In genomic region chr19:47106819-47107200, GRCh38 we compare ENCODE assay signal across 9 cellular contexts. TPM values are rescaled to one million over a fixed set of nuclear protein-coding genes. Genes with fewer than 3 reads are reported as not detected.
A peak's percentile ranks its signal among the peaks of the same experiment; 100 is the strongest.
DNase-seq lines count a peak whose midpoint lies in the region; ATAC-seq and TF ChIP-seq lines count a peak whose summit lies in the region.
"Had no signal": no experiment of that assay in that cellular context is flagged by ENCODE, and none has a peak within 500 bp of the region (broad histone marks: within the 10 kb centered on the region; RNA-seq: fewer than 3 reads in every experiment).

No MANE protein-coding gene starts in this region.

- no peaks in the 10 kb centered on the region for H3K9me3 Mint-ChIP-seq in activated T-cell treated with anti-CD3 and anti-CD28 coated beads, Interleukin-2, amount 50 U/mL, for 72 hours
- H3K9me3 Mint-ChIP-seq in central memory CD8-positive, alpha-beta T cell, result no peaks in the 10 kb centered on the region

- no peaks in the 10 kb centered on the region for H3K9me3 ChIP-seq in mucosa of rectum (ENCODE audit: control insufficient read depth in 2 of 2, low read length in 2 of 2)
- no peaks in the 10 kb centered on the region for H3K9me3 ChIP-seq in upper lobe of right lung
- H3K9me3 ChIP-seq: BE2C had no signal

- H3K4me1 ChIP-seq in mucosa of rectum (ENCODE audit: control insufficient read depth in 2 of 2, insufficient read depth in 2 of 2, low read length in 2 of 2) (peaks cover 30 to 36% of the 10 kb centered on the region in 2 donors), upper lobe of right lung (peaks cover 38% of the 10 kb centered on the region)

- peak overlapping the region; percentile 94 for H3K27ac Mint-ChIP-seq in activated T-cell treated with anti-CD3 and anti-CD28 coated beads, Interleukin-2, amount 50 U/mL, for 72 hours
- H3K27ac Mint-ChIP-seq in central memory CD8-positive, alpha-beta T cell (ENCODE audit: low read depth), result peak overlapping the region; percentile 100

- DNase-seq in activated T-cell treated with anti-CD3 and anti-CD28 coated beads, Interleukin-2, amount 50 U/mL, for 72 hours, result no peak
- no peak for DNase-seq in activated T-cell treated with anti-CD3 and anti-CD28 coated beads, Interleukin-2, amount 50 U/mL, for 1 hour
- DNase-seq in central memory CD8-positive, alpha-beta T cell (ENCODE audit: low spot score in 2 of 2), result no peak
- DNase-seq in upper lobe of right lung (no peak), NCI-H82 (lab: John Stamatoyannopoulos, UW) (no peak)
- no peak for DNase-seq in NK-92 treated with Interleukin-12 subunit alpha and Interleukin-12 subunit beta, amount 100 ng/mL, for 24 hours (lab: John Stamatoyannopoulos, UW)

- peak overlapping the region; percentile 93 to 100 for H3K4me3 Mint-ChIP-seq in activated T-cell treated with anti-CD3 and anti-CD28 coated beads, Interleukin-2, amount 50 U/mL, for 72 hours
- H3K4me3 Mint-ChIP-seq in central memory CD8-positive, alpha-beta T cell, result peak overlapping the region; percentile 96

- H3K4me3 ChIP-seq in mucosa of rectum (ENCODE audit: low read length in 2 of 2) (no peak overlapping the region), upper lobe of right lung (no peak overlapping the region)

- intact Hi-C loops in upper lobe of right lung (cut with DNase I), result no loop called here

- no peak for TF ChIP-seq CTCF in upper lobe of right lung (IDR thresholded peaks at IDR 0.05)

- H3K36me3 Mint-ChIP-seq in activated T-cell treated with anti-CD3 and anti-CD28 coated beads, Interleukin-2, amount 50 U/mL, for 72 hours (ENCODE audit: insufficient read depth in 2 of 2), result peaks cover 22 to 38% of the 10 kb centered on the region in 2 donors
- H3K36me3 Mint-ChIP-seq in central memory CD8-positive, alpha-beta T cell (ENCODE audit: insufficient read depth), result peaks cover 31% of the 10 kb centered on the region

- H3K27ac ChIP-seq in mucosa of rectum (ENCODE audit: low read depth in 2 of 2, low read length in 2 of 2) (peak overlapping the region; percentile 68 to 100), upper lobe of right lung (peak overlapping the region; percentile 68)

- ATAC-seq in activated T-cell treated with anti-CD3 and anti-CD28 coated beads, Interleukin-2, amount 50 U/mL, for 72 hours (replicated peaks in 1 of 2), result no peak
- no peak for ATAC-seq in central memory CD8-positive, alpha-beta T cell (replicated peaks; ENCODE audit: extremely low read depth, poor library complexity, severe bottlenecking)
- ATAC-seq in upper lobe of right lung (no peak), GM19455 (IDR thresholded peaks at IDR 0.05; ENCODE audit: unreplicated experiment) (no peak)

- peaks cover 71% of the 10 kb centered on the region for H3K4me1 Mint-ChIP-seq in activated T-cell treated with anti-CD3 and anti-CD28 coated beads, Interleukin-2, amount 50 U/mL, for 72 hours (ENCODE audit: low read depth)
- peaks cover 63% of the 10 kb centered on the region for H3K4me1 Mint-ChIP-seq in central memory CD8-positive, alpha-beta T cell

- H3K9ac ChIP-seq in mucosa of rectum (ENCODE audit: low read depth in 1 of 2, low read length in 2 of 2), result peak overlapping the region in 1 of 2 donors; percentile 54

- peaks cover 5 to 7% of the 10 kb centered on the region in 2 donors for H3K36me3 ChIP-seq in mucosa of rectum (ENCODE audit: control insufficient read depth in 2 of 2, insufficient read depth in 2 of 2, low read length in 2 of 2)
- peaks cover 9% of the 10 kb centered on the region for H3K36me3 ChIP-seq in upper lobe of right lung

- no peaks in the 10 kb centered on the region for H3K27me3 Mint-ChIP-seq in activated T-cell treated with anti-CD3 and anti-CD28 coated beads, Interleukin-2, amount 50 U/mL, for 72 hours (ENCODE audit: low read depth)
- no peaks in the 10 kb centered on the region for H3K27me3 Mint-ChIP-seq in central memory CD8-positive, alpha-beta T cell

- H3K27me3 ChIP-seq in mucosa of rectum (ENCODE audit: control insufficient read depth in 2 of 2, insufficient read depth in 2 of 2, low read length in 2 of 2) (no peaks in the 10 kb centered on the region), upper lobe of right lung (no peaks in the 10 kb centered on the region)
- H3K27me3 ChIP-seq: BE2C had no signal

RNA-seq across cellular contexts. Expression of gene ZC3H4, which starts 6.8 kb away (rescaled TPM):
- total RNA-seq in activated T-cell treated with anti-CD3 and anti-CD28 coated beads, Interleukin-2, amount 50 U/mL, for 72 hours, result 10 to 100 TPM; 76.0 to 84.0 TPM
- total RNA-seq in upper lobe of right lung, result 47.5 TPM

RNA-seq across cellular contexts. Expression of gene SAE1, which starts 23.8 kb away (rescaled TPM):
- 100 to 1,000 TPM; 232 to 254 TPM for total RNA-seq in activated T-cell treated with anti-CD3 and anti-CD28 coated beads, Interleukin-2, amount 50 U/mL, for 72 hours
- total RNA-seq in upper lobe of right lung, result 57.6 TPM

RNA-seq across cellular contexts. Expression of gene TMEM160, which starts 58.4 kb away (rescaled TPM):
- total RNA-seq in activated T-cell treated with anti-CD3 and anti-CD28 coated beads, Interleukin-2, amount 50 U/mL, for 72 hours, result 10 to 100 TPM; 30.8 TPM
- 28.0 TPM for total RNA-seq in upper lobe of right lung
